22 cellular contexts compared by ENCODE assay signal in the genomic region with DNA sequence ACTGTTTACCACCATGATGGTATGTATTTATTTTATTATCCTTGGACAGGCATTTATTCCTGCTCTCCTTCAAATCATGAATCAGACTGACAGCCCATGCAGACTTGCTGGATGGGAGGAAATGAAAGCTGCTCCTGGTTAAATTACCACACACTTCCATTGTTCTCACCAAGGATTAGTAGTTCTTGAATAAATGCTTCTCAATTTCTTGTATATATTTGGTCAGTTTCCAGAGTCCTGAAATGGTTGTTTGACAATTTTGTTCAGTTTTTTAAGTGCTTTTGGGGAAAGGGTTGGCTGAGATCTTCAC.
A peak's percentile ranks its signal among the peaks of the same experiment; 100 is the strongest.
DNase-seq lines count a peak whose midpoint lies in the region; ATAC-seq and TF ChIP-seq lines count a peak whose summit lies in the region.
"Had no signal": no experiment of that assay in that cellular context is flagged by ENCODE, and none has a peak within 500 bp of the region (broad histone marks: within the 10 kb centered on the region; RNA-seq: fewer than 3 reads in every experiment).

No MANE protein-coding gene starts in this region.

- TF ChIP-seq CTCF in transverse colon (IDR thresholded peaks at IDR 0.05): no peak

- H3K27me3 ChIP-seq in SJSA1 (replicated peaks): no peaks in the 10 kb centered on the region
- no peaks in the 10 kb centered on the region for H3K27me3 ChIP-seq in transverse colon
- no peaks in the 10 kb centered on the region for H3K27me3 ChIP-seq in HAP-1 (ENCODE audit: low read depth)
- H3K27me3 ChIP-seq: adrenal gland, tibial artery had no signal

- ATAC-seq in left colon (peak; percentile 67), HG03097 (IDR thresholded peaks at IDR 0.05; ENCODE audit: low FRiP score, unreplicated experiment) (no peak), GM18519 (IDR thresholded peaks at IDR 0.05; ENCODE audit: low FRiP score, unreplicated experiment) (no peak)
- ATAC-seq: SK-N-SH treated with all-trans-retinoic acid at 6 μM for 48 hours had no signal

- no peak for TF ChIP-seq EP300 in transverse colon (IDR thresholded peaks at IDR 0.05; ENCODE audit: low read depth)

- intact Hi-C loops in left colon (cut with DNase I, micrococcal nuclease): no loop called here
- intact Hi-C loops in transverse colon (cut with DNase I; ENCODE audit: low total_unique reads): no loop called here

- H3K27ac ChIP-seq in SJSA1 (peak overlapping the region; percentile 89), caudate nucleus (ENCODE audit: low read depth, low read length) (peak overlapping the region; percentile 85), transverse colon (peak overlapping the region; percentile 38 to 60 (median 50))
- H3K27ac ChIP-seq: adrenal gland, parathyroid adenoma, tibial artery had no signal

- no peaks in the 10 kb centered on the region for H3K9me3 ChIP-seq in SJSA1 (replicated peaks)
- no peaks in the 10 kb centered on the region for H3K9me3 ChIP-seq in transverse colon
- no peaks in the 10 kb centered on the region for H3K9me3 ChIP-seq in HAP-1
- H3K9me3 ChIP-seq: adrenal gland, tibial artery had no signal

- peaks cover 19% of the 10 kb centered on the region for H3K36me3 ChIP-seq in SJSA1
- peaks cover 0 to 10% (median 0%) of the 10 kb centered on the region in 4 donors for H3K36me3 ChIP-seq in transverse colon
- H3K36me3 ChIP-seq in HAP-1 (replicated peaks): no peaks in the 10 kb centered on the region; the same call in none of the 2 replicates

- H3K4me1 ChIP-seq in SJSA1 (replicated peaks) (peaks cover 23% of the 10 kb centered on the region), transverse colon (peaks cover 0 to 20% (median 3%) of the 10 kb centered on the region in 4 donors), HAP-1 (no peaks in the 10 kb centered on the region)
- H3K4me1 ChIP-seq: adrenal gland, Caco-2, parathyroid adenoma, tibial artery had no signal

- DNase-seq in SJSA1 (ENCODE audit: low read depth in 1 of 2, low spot score in 2 of 2) (peak; percentile 71 to 90), caudate nucleus (lab: John Stamatoyannopoulos, UW) (no peak), left colon (no peak), transverse colon (no peak), HAP-1 (ENCODE audit: low spot score in 2 of 2) (no peak)
- DNase-seq: activated CD4-positive, alpha-beta memory T cell treated with anti-CD3 and anti-CD28 coated beads, Interleukin-2, amount 10 ng/mL, durations not matched to agents 7 days and 5 days; activated CD4-positive, CD25-positive, alpha-beta regulatory T cell; activated gamma-delta T cell treated with Interleukin-2 at 50 U/mL for 16 hours; activated T-cell treated with anti-CD3 and anti-CD28 coated beads for 4 hours; adrenal gland; Caco-2; DND-41; naive B cell; NCI-H1436; NCI-H510A treated with DMSO at 0.1 percent for 48 hours; stimulated activated CD4-positive, alpha-beta T cell treated with anti-CD3 and anti-CD28 coated beads, Interleukin-1b, Interleukin-23, amount 100 ng/mL, for 48 hours; stimulated activated naive CD4-positive, alpha-beta T cell treated with Interleukin-2 at 50 U/mL for 16 hours; tibial artery had no signal

- in situ Hi-C loops in transverse colon (cut with MboI; ENCODE audit: low pct_ligation_motif_present in 1 of 4, low pct_unique_long_range_greater_than_20kb in 1 of 4, low sequenced_read_pairs in 3 of 4): no loop called here
- in situ Hi-C loops in HAP-1 (cut with MboI; ENCODE audit: low sequenced_read_pairs): no loop called here

- TF ChIP-seq POLR2A in transverse colon (IDR thresholded peaks at IDR 0.05): no peak

- H3K4me3 ChIP-seq in SJSA1 (peak overlapping the region; percentile 7), transverse colon (no peak overlapping the region), HAP-1 (no peak overlapping the region)
- H3K4me3 ChIP-seq: adrenal gland, tibial artery had no signal

Comparison
In these comparisons a context has a peak if more than half of its experiments do, and no peak if none do; other contexts are left out.
1. DNase-seq: peak in SJSA1 (2 of 2); none in caudate nucleus (0 of 61), left colon (0 of 2), transverse colon (single experiment) and HAP-1 (0 of 2).
2. Peak in every context shown above with its lines, with median percentiles within 50 percentile points of each other: H3K27ac ChIP-seq.